Comparison of ENCODE assay signal across 8 cellular contexts in genomic region chr20:37901667-37902503, GRCh38. TPM values are rescaled to one million over a fixed set of nuclear protein-coding genes. Genes with fewer than 3 reads are reported as not detected.
A peak's percentile ranks its signal among the peaks of the same experiment; 100 is the strongest.
DNase-seq lines count a peak whose midpoint lies in the region; ATAC-seq and TF ChIP-seq lines count a peak whose summit lies in the region.

No MANE protein-coding gene starts in this region.

- no peaks in the 10 kb centered on the region for H3K27me3 ChIP-seq in prostate gland (replicated peaks; ENCODE audit: insufficient read depth)
- no peaks in the 10 kb centered on the region for H3K27me3 ChIP-seq in effector memory CD4-positive, alpha-beta T cell (replicated peaks; ENCODE audit: control insufficient read depth, insufficient read depth, low read length, poor library complexity, severe bottlenecking)

- H3K27me3 Mint-ChIP-seq in activated B cell treated with CpG ODN at 0.5 μM for 24 hours = peaks cover 46% of the 10 kb centered on the region

- H3K4me3 Mint-ChIP-seq in activated B cell treated with CpG ODN at 0.5 μM for 24 hours = peak overlapping the region; percentile 69

- H3K9me3 Mint-ChIP-seq in activated B cell treated with CpG ODN at 0.5 μM for 24 hours = no peaks in the 10 kb centered on the region

- TF ChIP-seq POLR2A in prostate gland (IDR thresholded peaks at IDR 0.05) = no peak

- 11% methylated on average over 38 of the region's 38 CpGs for WGBS in prostate gland

- no peak overlapping the region for H3K27ac Mint-ChIP-seq in activated B cell treated with CpG ODN at 0.5 μM for 24 hours

- intact Hi-C loops in Right ventricle myocardium inferior (cut with DNase I) = loop anchor here (5.0 kb wide), 3 partner anchors 90 to 145 kb away; no protein-coding TSS in a partner anchor
- intact Hi-C loops in cardiac septum (cut with DNase I) = loop anchor here (5.0 kb wide), 1 partner anchor 90 kb away; no protein-coding TSS in a partner anchor
- intact Hi-C loops in activated B cell treated with CpG ODN at 0.5 μM for 24 hours (cut with micrococcal nuclease) = loop anchor here (1.0 to 5.0 kb wide), 4 partner anchors 91 to 340 kb away; no protein-coding TSS in a partner anchor
- intact Hi-C loops in Right ventricle myocardium superior (cut with DNase I) = loop anchor here (5.0 kb wide), 1 partner anchor 80 kb away; no protein-coding TSS in a partner anchor
- intact Hi-C loops in prostate gland (cut with DNase I) = loop anchor here (5.0 kb wide), 1 partner anchor 90 kb away; no protein-coding TSS in a partner anchor

- no peak for TF ChIP-seq CTCF in activated B cell treated with CpG ODN at 0.5 μM for 24 hours (IDR thresholded peaks at IDR 0.05)
- peak in 3 of 4 experiments; percentile 21 to 46 (median 38) for TF ChIP-seq CTCF in prostate gland (IDR thresholded peaks at IDR 0.05)

- H3K36me3 ChIP-seq in prostate gland = no peaks in the 10 kb centered on the region
- no peaks in the 10 kb centered on the region for H3K36me3 ChIP-seq in effector memory CD4-positive, alpha-beta T cell (ENCODE audit: control insufficient read depth, insufficient read depth, low read length)

- peaks cover 4% of the 10 kb centered on the region for H3K4me1 ChIP-seq in prostate gland (replicated peaks)
- peaks cover 2% of the 10 kb centered on the region for H3K4me1 ChIP-seq in effector memory CD4-positive, alpha-beta T cell (ENCODE audit: control insufficient read depth, insufficient read depth, low read length, poor library complexity, severe bottlenecking)

- no peaks in the 10 kb centered on the region for H3K9me3 ChIP-seq in prostate gland
- H3K9me3 ChIP-seq in effector memory CD4-positive, alpha-beta T cell (ENCODE audit: control insufficient read depth, low read length) = no peaks in the 10 kb centered on the region

- DNase-seq in Right ventricle myocardium inferior (ENCODE audit: missing footprints) (no peak), cardiac septum (ENCODE audit: low spot score) (no peak), NCI-H1092 (lab: John Stamatoyannopoulos, UW) (peak; percentile 43), activated B cell treated with CpG ODN at 0.5 μM for 24 hours (peak; percentile 19), Right ventricle myocardium superior (no peak), prostate gland (ENCODE audit: low spot score) (peak; percentile 41), KG1 (lab: John Stamatoyannopoulos, UW) (no peak)
- DNase-seq in effector memory CD4-positive, alpha-beta T cell = no peak

- POLR2A ChIA-PET in activated B cell treated with CpG ODN at 0.5 μM for 24 hours (lab: Charles Lee) = no interaction called here

- ATAC-seq in Right ventricle myocardium inferior = peak; percentile 51
- ATAC-seq in activated B cell treated with CpG ODN at 0.5 μM for 24 hours (ENCODE audit: low read depth) = peak; percentile 45
- ATAC-seq in Right ventricle myocardium superior (ENCODE audit: poor library complexity) = peak; percentile 63

- CTCF ChIA-PET in activated B cell treated with CpG ODN at 0.5 μM for 24 hours (lab: Charles Lee) = interaction anchor here (0.7 to 1.0 kb wide), 2 partner anchors 156 to 227 kb away, joined by 3 read pairs; no protein-coding TSS in a partner anchor

- no peak overlapping the region for H3K27ac ChIP-seq in prostate gland
- H3K27ac ChIP-seq in effector memory CD4-positive, alpha-beta T cell (ENCODE audit: insufficient read depth, low read length, poor library complexity, severe bottlenecking) = no peak overlapping the region

- no peak overlapping the region for H3K4me3 ChIP-seq in prostate gland
- H3K4me3 ChIP-seq in effector memory CD4-positive, alpha-beta T cell (ENCODE audit: insufficient read depth, low read depth, low read length, poor library complexity, severe bottlenecking) = no peak overlapping the region

- H3K4me1 Mint-ChIP-seq in activated B cell treated with CpG ODN at 0.5 μM for 24 hours = peaks cover 12% of the 10 kb centered on the region

- H3K36me3 Mint-ChIP-seq in activated B cell treated with CpG ODN at 0.5 μM for 24 hours (ENCODE audit: low read depth) = no peaks in the 10 kb centered on the region

RNA-seq across cellular contexts. Expression of gene VSTM2L, which starts 1.0 kb away (rescaled TPM):
- total RNA-seq in Right ventricle myocardium inferior (17.7 TPM), cardiac septum (11.1 TPM), activated B cell treated with CpG ODN at 0.5 μM for 24 hours (not detected in 2 replicates), Right ventricle myocardium superior (17.0 TPM), prostate gland (10 to 100 TPM; 31.3 to 69.5 TPM)

Comparison
In these comparisons a context has a peak if more than half of its experiments do, and no peak if none do; other contexts are left out.
1. DNase-seq: peak in NCI-H1092 (single experiment), activated B cell treated with CpG ODN at 0.5 μM for 24 hours (single experiment) and prostate gland (single experiment); none in Right ventricle myocardium inferior (single experiment), cardiac septum (single experiment), Right ventricle myocardium superior (single experiment), effector memory CD4-positive, alpha-beta T cell (0 of 3) and KG1 (single experiment).
2. Peak in every context shown above with its lines, with median percentiles within 50 percentile points of each other: ATAC-seq.